9 cellular contexts compared by ENCODE assay signal in genomic region chr3:157067114-157067513, GRCh38.
DNase-seq lines count a peak whose midpoint lies in the region; ATAC-seq lines count a peak whose summit lies in the region.
"Had no signal": no experiment of that assay in that cellular context is flagged by ENCODE, and none has a peak within 500 bp of the region (broad histone marks: within the 10 kb centered on the region; RNA-seq: fewer than 3 reads in every experiment).

No MANE protein-coding gene starts in this region.

- H3K4me3 Mint-ChIP-seq in activated naive CD8-positive, alpha-beta T cell treated with anti-CD3 and anti-CD28 coated beads, Interleukin-2, amount 50 U/mL, for 24 hours: no peak overlapping the region
- H3K4me3 Mint-ChIP-seq in stimulated activated naive CD8-positive, alpha-beta T cell treated with anti-CD3 and anti-CD28 coated beads, Interleukin-15, amount 100 ng/mL, for 72 hours: no peak overlapping the region

- no peaks in the 10 kb centered on the region for H3K36me3 Mint-ChIP-seq in activated naive CD8-positive, alpha-beta T cell treated with anti-CD3 and anti-CD28 coated beads, Interleukin-2, amount 50 U/mL, for 24 hours (ENCODE audit: low read depth)

- H3K4me1 Mint-ChIP-seq in activated naive CD8-positive, alpha-beta T cell treated with anti-CD3 and anti-CD28 coated beads, Interleukin-2, amount 50 U/mL, for 24 hours: peaks cover 10% of the 10 kb centered on the region
- H3K4me1 Mint-ChIP-seq in stimulated activated naive CD8-positive, alpha-beta T cell treated with anti-CD3 and anti-CD28 coated beads, Interleukin-15, amount 100 ng/mL, for 72 hours: peaks cover 25% of the 10 kb centered on the region

- peak; percentile 35 for DNase-seq in activated T-cell treated with anti-CD3 and anti-CD28 coated beads, Interleukin-2, amount 50 U/mL, for 1 hour
- no peak for DNase-seq in activated T-cell treated with anti-CD3 and anti-CD28 coated beads, Interleukin-2, amount 50 U/mL, for 48 hours
- no peak for DNase-seq in activated naive CD8-positive, alpha-beta T cell treated with anti-CD3 and anti-CD28 coated beads, Interleukin-2, amount 50 U/mL, for 24 hours
- no peak for DNase-seq in stimulated activated naive CD8-positive, alpha-beta T cell treated with anti-CD3 and anti-CD28 coated beads, Interleukin-15, amount 100 ng/mL, for 72 hours
- DNase-seq in NCI-H524 treated with DMSO at 0.1 percent for 48 hours (lab: John Stamatoyannopoulos, UW): no peak
- DNase-seq: NCI-H1436 treated with DMSO at 0.1 percent for 48 hours had no signal

- ATAC-seq in HG03280 (IDR thresholded peaks at IDR 0.05; ENCODE audit: unreplicated experiment) (peak; percentile 40), HG03139 (IDR thresholded peaks at IDR 0.05; ENCODE audit: unreplicated experiment) (no peak), HG03439 (IDR thresholded peaks at IDR 0.05; ENCODE audit: unreplicated experiment) (no peak)
- ATAC-seq in activated naive CD8-positive, alpha-beta T cell treated with anti-CD3 and anti-CD28 coated beads, Interleukin-2, amount 50 U/mL, for 24 hours: peak; percentile 9
- peak; percentile 56 for ATAC-seq in stimulated activated naive CD8-positive, alpha-beta T cell treated with anti-CD3 and anti-CD28 coated beads, Interleukin-15, amount 100 ng/mL, for 72 hours

- no peaks in the 10 kb centered on the region for H3K9me3 Mint-ChIP-seq in activated naive CD8-positive, alpha-beta T cell treated with anti-CD3 and anti-CD28 coated beads, Interleukin-2, amount 50 U/mL, for 24 hours
- H3K9me3 Mint-ChIP-seq in stimulated activated naive CD8-positive, alpha-beta T cell treated with anti-CD3 and anti-CD28 coated beads, Interleukin-15, amount 100 ng/mL, for 72 hours: no peaks in the 10 kb centered on the region

- H3K27me3 Mint-ChIP-seq in activated naive CD8-positive, alpha-beta T cell treated with anti-CD3 and anti-CD28 coated beads, Interleukin-2, amount 50 U/mL, for 24 hours: no peaks in the 10 kb centered on the region
- no peaks in the 10 kb centered on the region for H3K27me3 Mint-ChIP-seq in stimulated activated naive CD8-positive, alpha-beta T cell treated with anti-CD3 and anti-CD28 coated beads, Interleukin-15, amount 100 ng/mL, for 72 hours

- no peak overlapping the region for H3K27ac Mint-ChIP-seq in activated naive CD8-positive, alpha-beta T cell treated with anti-CD3 and anti-CD28 coated beads, Interleukin-2, amount 50 U/mL, for 24 hours
- H3K27ac Mint-ChIP-seq in stimulated activated naive CD8-positive, alpha-beta T cell treated with anti-CD3 and anti-CD28 coated beads, Interleukin-15, amount 100 ng/mL, for 72 hours: no peak overlapping the region

Comparison
In these comparisons a context has a peak if more than half of its experiments do, and no peak if none do; other contexts are left out.
1. ATAC-seq: peak in HG03280 (single experiment), activated naive CD8-positive, alpha-beta T cell treated with anti-CD3 and anti-CD28 coated beads, Interleukin-2, amount 50 U/mL, for 24 hours (single experiment) and stimulated activated naive CD8-positive, alpha-beta T cell treated with anti-CD3 and anti-CD28 coated beads, Interleukin-15, amount 100 ng/mL, for 72 hours (single experiment); none in HG03139 (single experiment) and HG03439 (single experiment).